ENCODE assay signal across 24 cellular contexts in the genomic region with DNA sequence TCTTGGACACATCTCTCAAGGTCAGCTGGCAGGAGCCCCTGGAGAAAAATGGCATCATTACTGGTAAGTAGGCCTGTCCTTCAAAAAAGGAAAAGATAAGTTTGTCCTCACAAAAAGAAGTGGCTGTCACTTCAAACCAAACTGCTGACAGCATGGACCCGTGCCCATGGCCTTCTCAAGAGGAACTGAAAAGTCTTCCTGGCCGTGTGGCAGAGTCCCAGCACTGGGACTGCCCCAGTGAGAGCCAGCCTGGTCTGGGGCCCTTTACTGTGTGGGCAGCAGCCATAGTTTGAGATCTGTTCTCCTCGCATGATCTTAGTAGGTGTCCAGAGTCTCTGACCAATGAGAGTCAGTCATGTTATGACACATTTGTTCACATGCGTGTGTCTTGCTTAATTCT.
DNase-seq lines count a peak whose midpoint lies in the region; ATAC-seq and TF ChIP-seq lines count a peak whose summit lies in the region.
"Had no signal": no experiment of that assay in that cellular context is flagged by ENCODE, and none has a peak within 500 bp of the region (broad histone marks: within the 10 kb centered on the region; RNA-seq: fewer than 3 reads in every experiment).

No MANE protein-coding gene starts in this region.

- no peak for TF ChIP-seq POLR2A in esophagus muscularis mucosa (IDR thresholded peaks at IDR 0.05; ENCODE audit: low read depth)
- TF ChIP-seq POLR2A in vagina (IDR thresholded peaks at IDR 0.05) = no peak

- DNase-seq in stimulated activated naive CD8-positive, alpha-beta T cell treated with anti-CD3 and anti-CD28 coated beads, Interleukin-15, amount 100 ng/mL, for 72 hours = no peak
- no peak for DNase-seq in stimulated activated naive CD8-positive, alpha-beta T cell treated with anti-CD3 and anti-CD28 coated beads, Interleukin-15, Interleukin-2, amounts not matched to agents 100 U/mL and 50 U/mL, for 24 hours
- peak; percentile 62 for DNase-seq in esophagus muscularis mucosa (ENCODE audit: extremely low spot score)
- peak; percentile 53 for DNase-seq in osteocyte (ENCODE audit: extremely low spot score, unreplicated experiment)
- DNase-seq in vagina (ENCODE audit: extremely low spot score in 2 of 2) = peak; percentile 64
- DNase-seq in D341Med (ENCODE audit: low spot score) = no peak
- no peak for DNase-seq in activated T-cell treated with anti-CD3 and anti-CD28 coated beads, Interleukin-2, amount 50 U/mL, for 48 hours
- DNase-seq: BE2C; Caco-2; CD4-positive, CD25-positive, alpha-beta regulatory T cell; DMS153; Karpas-422; MV-4-11; NCI-H1105 treated with DMSO at 0.1 percent for 48 hours; NCI-H2081; NCI-H2171; NCI-H345; NCI-H524; NCI-H774; NK-92 treated with Interleukin-12 subunit alpha and Interleukin-12 subunit beta, amount 100 ng/mL, for 24 hours had no signal

- H3K9me3 ChIP-seq in esophagus muscularis mucosa (no peaks in the 10 kb centered on the region), vagina (no peaks in the 10 kb centered on the region)
- H3K9me3 ChIP-seq: A549, BE2C, Caco-2, HAP-1 had no signal

- no peaks in the 10 kb centered on the region for H3K36me3 ChIP-seq in esophagus muscularis mucosa
- no peaks in the 10 kb centered on the region for H3K36me3 ChIP-seq in vagina
- H3K36me3 ChIP-seq: BE2C, HAP-1 had no signal

- intact Hi-C loops in esophagus muscularis mucosa (cut with DNase I) (no loop called here), vagina (cut with DNase I) (no loop called here)

- H3K4me1 ChIP-seq in esophagus muscularis mucosa (no peaks in the 10 kb centered on the region), vagina (no peaks in the 10 kb centered on the region)
- H3K4me1 ChIP-seq: A549, BE2C, Caco-2, HAP-1 had no signal

- peaks cover 11% of the 10 kb centered on the region for H3K4me1 Mint-ChIP-seq in stimulated activated naive CD8-positive, alpha-beta T cell treated with anti-CD3 and anti-CD28 coated beads, Interleukin-15, amount 100 ng/mL, for 72 hours
- no peaks in the 10 kb centered on the region for H3K4me1 Mint-ChIP-seq in osteocyte (ENCODE audit: unreplicated experiment)

- H3K27ac Mint-ChIP-seq in stimulated activated naive CD8-positive, alpha-beta T cell treated with anti-CD3 and anti-CD28 coated beads, Interleukin-15, amount 100 ng/mL, for 72 hours = no peak overlapping the region
- no peak overlapping the region for H3K27ac Mint-ChIP-seq in osteocyte (ENCODE audit: unreplicated experiment)
- H3K27ac Mint-ChIP-seq: CD4-positive, CD25-positive, alpha-beta regulatory T cell had no signal

- ATAC-seq in stimulated activated naive CD8-positive, alpha-beta T cell treated with anti-CD3 and anti-CD28 coated beads, Interleukin-15, amount 100 ng/mL, for 72 hours = peak; percentile 28
- no peak for ATAC-seq in stimulated activated naive CD8-positive, alpha-beta T cell treated with anti-CD3 and anti-CD28 coated beads, Interleukin-15, Interleukin-2, amounts not matched to agents 100 U/mL and 50 U/mL, for 24 hours
- ATAC-seq in HG03469 (IDR thresholded peaks at IDR 0.05; ENCODE audit: unreplicated experiment) = no peak
- ATAC-seq: A549, Panc1 had no signal

- no peaks in the 10 kb centered on the region for H3K36me3 Mint-ChIP-seq in osteocyte (ENCODE audit: unreplicated experiment)
- H3K36me3 Mint-ChIP-seq: CD4-positive, CD25-positive, alpha-beta regulatory T cell had no signal

- TF ChIP-seq EP300 in esophagus muscularis mucosa (IDR thresholded peaks at IDR 0.05) = no peak

- H3K4me3 Mint-ChIP-seq in stimulated activated naive CD8-positive, alpha-beta T cell treated with anti-CD3 and anti-CD28 coated beads, Interleukin-15, amount 100 ng/mL, for 72 hours = no peak overlapping the region
- H3K4me3 Mint-ChIP-seq in osteocyte (ENCODE audit: unreplicated experiment) = no peak overlapping the region
- H3K4me3 Mint-ChIP-seq: CD4-positive, CD25-positive, alpha-beta regulatory T cell had no signal

- no peaks in the 10 kb centered on the region for H3K27me3 Mint-ChIP-seq in stimulated activated naive CD8-positive, alpha-beta T cell treated with anti-CD3 and anti-CD28 coated beads, Interleukin-15, amount 100 ng/mL, for 72 hours
- H3K27me3 Mint-ChIP-seq in osteocyte (ENCODE audit: unreplicated experiment) = no peaks in the 10 kb centered on the region
- H3K27me3 Mint-ChIP-seq: CD4-positive, CD25-positive, alpha-beta regulatory T cell had no signal

- TF ChIP-seq CTCF in esophagus muscularis mucosa (IDR thresholded peaks at IDR 0.05) (no peak), osteocyte (IDR thresholded peaks at IDR 0.05) (no peak), vagina (IDR thresholded peaks at IDR 0.05) (no peak)

- H3K27ac ChIP-seq in esophagus muscularis mucosa (replicated peaks in 1 of 4) = no peak overlapping the region
- no peak overlapping the region for H3K27ac ChIP-seq in vagina
- H3K27ac ChIP-seq: A549 had no signal

- 50% methylated on average over 1 of the region's 4 CpGs for WGBS in esophagus muscularis mucosa

- H3K4me3 ChIP-seq in esophagus muscularis mucosa (no peak overlapping the region), vagina (no peak overlapping the region)
- H3K4me3 ChIP-seq: A549, HAP-1 had no signal

- no peaks in the 10 kb centered on the region for H3K9me3 Mint-ChIP-seq in stimulated activated naive CD8-positive, alpha-beta T cell treated with anti-CD3 and anti-CD28 coated beads, Interleukin-15, amount 100 ng/mL, for 72 hours
- no peaks in the 10 kb centered on the region for H3K9me3 Mint-ChIP-seq in osteocyte (ENCODE audit: unreplicated experiment)

- H3K27me3 ChIP-seq in esophagus muscularis mucosa = no peaks in the 10 kb centered on the region
- no peaks in the 10 kb centered on the region for H3K27me3 ChIP-seq in vagina
- H3K27me3 ChIP-seq: BE2C had no signal

Comparison
In these comparisons a context has a peak if more than half of its experiments do, and no peak if none do; other contexts are left out.
1. DNase-seq: peak in esophagus muscularis mucosa (single experiment), osteocyte (single experiment) and vagina (2 of 2); none in stimulated activated naive CD8-positive, alpha-beta T cell treated with anti-CD3 and anti-CD28 coated beads, Interleukin-15, amount 100 ng/mL, for 72 hours (0 of 2), stimulated activated naive CD8-positive, alpha-beta T cell treated with anti-CD3 and anti-CD28 coated beads, Interleukin-15, Interleukin-2, amounts not matched to agents 100 U/mL and 50 U/mL, for 24 hours (single experiment), D341Med (single experiment) and activated T-cell treated with anti-CD3 and anti-CD28 coated beads, Interleukin-2, amount 50 U/mL, for 48 hours (0 of 2).